In the genomic region with DNA sequence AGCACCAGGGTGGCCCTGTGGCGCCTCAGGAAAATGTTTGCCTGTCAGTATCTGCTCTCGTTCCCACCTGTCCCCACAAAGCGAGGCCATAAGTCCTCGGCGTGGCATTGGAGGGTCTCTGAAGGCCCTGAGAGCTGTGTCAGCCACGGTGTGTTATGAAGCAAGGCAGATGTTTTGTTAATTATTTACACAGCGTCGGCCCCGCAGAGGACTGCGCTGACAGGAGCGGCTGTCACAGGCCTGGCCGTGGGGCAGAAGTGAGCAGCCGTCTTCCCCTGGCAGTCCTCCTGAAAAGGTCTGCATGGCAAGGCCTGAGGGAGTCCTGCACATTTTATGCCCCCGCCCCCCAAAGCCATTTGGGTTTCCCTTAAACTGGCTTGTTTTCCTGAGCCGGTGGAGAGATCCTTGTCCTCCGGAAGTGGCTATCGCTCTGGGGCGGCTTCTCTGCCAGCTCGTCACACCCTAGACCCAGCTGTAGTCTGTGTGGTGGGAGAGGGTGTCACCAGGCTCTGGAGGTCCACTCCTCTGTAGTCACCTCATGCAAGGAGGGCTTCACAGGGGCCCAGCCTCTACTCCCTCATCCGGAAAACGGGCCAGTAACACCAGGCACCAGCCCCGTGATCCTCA, we compare ENCODE assay signal across 1 cellular context.
A peak's percentile ranks its signal among the peaks of the same experiment; 100 is the strongest.
TF ChIP-seq lines count a peak whose summit lies in the region.

No MANE protein-coding gene starts in this region.

TF ChIP-seq in HepG2, 621 proteins besides CTCF, POLR2A, EP300 and RAD21 (continued from another document and continues in another):
- TF ChIP-seq, protein P1, sequence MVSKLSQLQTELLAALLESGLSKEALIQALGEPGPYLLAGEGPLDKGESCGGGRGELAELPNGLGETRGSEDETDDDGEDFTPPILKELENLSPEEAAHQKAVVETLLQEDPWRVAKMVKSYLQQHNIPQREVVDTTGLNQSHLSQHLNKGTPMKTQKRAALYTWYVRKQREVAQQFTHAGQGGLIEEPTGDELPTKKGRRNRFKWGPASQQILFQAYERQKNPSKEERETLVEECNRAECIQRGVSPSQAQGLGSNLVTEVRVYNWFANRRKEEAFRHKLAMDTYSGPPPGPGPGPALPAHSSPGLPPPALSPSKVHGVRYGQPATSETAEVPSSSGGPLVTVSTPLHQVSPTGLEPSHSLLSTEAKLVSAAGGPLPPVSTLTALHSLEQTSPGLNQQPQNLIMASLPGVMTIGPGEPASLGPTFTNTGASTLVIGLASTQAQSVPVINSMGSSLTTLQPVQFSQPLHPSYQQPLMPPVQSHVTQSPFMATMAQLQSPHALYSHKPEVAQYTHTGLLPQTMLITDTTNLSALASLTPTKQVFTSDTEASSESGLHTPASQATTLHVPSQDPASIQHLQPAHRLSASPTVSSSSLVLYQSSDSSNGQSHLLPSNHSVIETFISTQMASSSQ (IDR thresholded peaks at IDR 0.05; ENCODE audit: low read depth) = peak; percentile 91
- TF ChIP-seq, protein P1 (CRISPR knock-in tag; IDR thresholded peaks at IDR 0.05; ENCODE audit: borderline replicate concordance) = peak; percentile 94
- TF ChIP-seq, protein P2, sequence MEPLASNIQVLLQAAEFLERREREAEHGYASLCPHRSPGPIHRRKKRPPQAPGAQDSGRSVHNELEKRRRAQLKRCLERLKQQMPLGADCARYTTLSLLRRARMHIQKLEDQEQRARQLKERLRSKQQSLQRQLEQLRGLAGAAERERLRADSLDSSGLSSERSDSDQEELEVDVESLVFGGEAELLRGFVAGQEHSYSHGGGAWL (CRISPR knock-in tag; IDR thresholded peaks at IDR 0.05) = no peak
- TF ChIP-seq GZF1 (CRISPR knock-in tag; IDR thresholded peaks at IDR 0.05) (no peak), KMT2B (CRISPR knock-in tag; IDR thresholded peaks at IDR 0.05) (0 out of 2 replicates have a peak, but pooled peaks have one; percentile 18), ZSCAN9 (CRISPR knock-in tag; IDR thresholded peaks at IDR 0.05; ENCODE audit: borderline replicate concordance) (peak; percentile 17; the same call in 1 of the 2 replicates), MYC (CRISPR knock-in tag; IDR thresholded peaks at IDR 0.05; ENCODE audit: borderline replicate concordance) (peak; percentile 45; the same call in 1 of the 2 replicates), FOSL2 (CRISPR knock-in tag; IDR thresholded peaks at IDR 0.05) (peak; percentile 45; the same call in 1 of the 2 replicates), ZNF660 (CRISPR knock-in tag; IDR thresholded peaks at IDR 0.05; ENCODE audit: borderline replicate concordance, low read depth) (0 out of 2 replicates have a peak, but pooled peaks have one; percentile 59), FOXJ3 (CRISPR knock-in tag; IDR thresholded peaks at IDR 0.05; ENCODE audit: borderline replicate concordance) (0 out of 2 replicates have a peak, but pooled peaks have one; percentile 32), THAP11 (CRISPR knock-in tag; IDR thresholded peaks at IDR 0.05) (peak; percentile 33; the same call in 1 of the 2 replicates), MXD4 (CRISPR knock-in tag; IDR thresholded peaks at IDR 0.05) (no peak), CEBPB (IDR thresholded peaks at IDR 0.05; ENCODE audit: borderline replicate concordance, low read depth, low read length) (peak; percentile 26; the same call in 1 of the 2 replicates), TCF12 (IDR thresholded peaks at IDR 0.05) (no peak), TCF12 (CRISPR knock-in tag; IDR thresholded peaks at IDR 0.05) (0 out of 2 replicates have a peak, but pooled peaks have one; percentile 32), DRAP1 (CRISPR knock-in tag; IDR thresholded peaks at IDR 0.05) (peak; percentile 51), RBAK (CRISPR knock-in tag; IDR thresholded peaks at IDR 0.05) (no peak), GATAD2A (CRISPR knock-in tag; IDR thresholded peaks at IDR 0.05) (peak; percentile 66), KLF11 (CRISPR knock-in tag; IDR thresholded peaks at IDR 0.05) (no peak), ZNF121 (CRISPR knock-in tag; IDR thresholded peaks at IDR 0.05) (no peak), SMAD1 (CRISPR knock-in tag; IDR thresholded peaks at IDR 0.05; ENCODE audit: borderline replicate concordance, low read depth) (no peak), PAXIP1 (CRISPR knock-in tag; conservative IDR thresholded peaks at IDR 0.05) (peak; percentile 47; the same call in 1 of the 2 replicates), HOXA9 (CRISPR knock-in tag; IDR thresholded peaks at IDR 0.05; ENCODE audit: borderline replicate concordance) (no peak), SAP130 (CRISPR knock-in tag; IDR thresholded peaks at IDR 0.05; ENCODE audit: low read depth) (peak; percentile 83), ZFY (CRISPR knock-in tag; IDR thresholded peaks at IDR 0.05) (peak; percentile 59; the same call in 1 of the 2 replicates), KDM5B (CRISPR knock-in tag; IDR thresholded peaks at IDR 0.05; ENCODE audit: borderline replicate concordance) (peak; percentile 62; the same call in 1 of the 2 replicates), CERS6 (CRISPR knock-in tag; IDR thresholded peaks at IDR 0.05) (no peak), FOXA1 (IDR thresholded peaks at IDR 0.05) (no peak), FOXA1 (CRISPR knock-in tag; IDR thresholded peaks at IDR 0.05) (peak; percentile 41; the same call in 1 of the 2 replicates)
- TF ChIP-seq, protein P3, sequence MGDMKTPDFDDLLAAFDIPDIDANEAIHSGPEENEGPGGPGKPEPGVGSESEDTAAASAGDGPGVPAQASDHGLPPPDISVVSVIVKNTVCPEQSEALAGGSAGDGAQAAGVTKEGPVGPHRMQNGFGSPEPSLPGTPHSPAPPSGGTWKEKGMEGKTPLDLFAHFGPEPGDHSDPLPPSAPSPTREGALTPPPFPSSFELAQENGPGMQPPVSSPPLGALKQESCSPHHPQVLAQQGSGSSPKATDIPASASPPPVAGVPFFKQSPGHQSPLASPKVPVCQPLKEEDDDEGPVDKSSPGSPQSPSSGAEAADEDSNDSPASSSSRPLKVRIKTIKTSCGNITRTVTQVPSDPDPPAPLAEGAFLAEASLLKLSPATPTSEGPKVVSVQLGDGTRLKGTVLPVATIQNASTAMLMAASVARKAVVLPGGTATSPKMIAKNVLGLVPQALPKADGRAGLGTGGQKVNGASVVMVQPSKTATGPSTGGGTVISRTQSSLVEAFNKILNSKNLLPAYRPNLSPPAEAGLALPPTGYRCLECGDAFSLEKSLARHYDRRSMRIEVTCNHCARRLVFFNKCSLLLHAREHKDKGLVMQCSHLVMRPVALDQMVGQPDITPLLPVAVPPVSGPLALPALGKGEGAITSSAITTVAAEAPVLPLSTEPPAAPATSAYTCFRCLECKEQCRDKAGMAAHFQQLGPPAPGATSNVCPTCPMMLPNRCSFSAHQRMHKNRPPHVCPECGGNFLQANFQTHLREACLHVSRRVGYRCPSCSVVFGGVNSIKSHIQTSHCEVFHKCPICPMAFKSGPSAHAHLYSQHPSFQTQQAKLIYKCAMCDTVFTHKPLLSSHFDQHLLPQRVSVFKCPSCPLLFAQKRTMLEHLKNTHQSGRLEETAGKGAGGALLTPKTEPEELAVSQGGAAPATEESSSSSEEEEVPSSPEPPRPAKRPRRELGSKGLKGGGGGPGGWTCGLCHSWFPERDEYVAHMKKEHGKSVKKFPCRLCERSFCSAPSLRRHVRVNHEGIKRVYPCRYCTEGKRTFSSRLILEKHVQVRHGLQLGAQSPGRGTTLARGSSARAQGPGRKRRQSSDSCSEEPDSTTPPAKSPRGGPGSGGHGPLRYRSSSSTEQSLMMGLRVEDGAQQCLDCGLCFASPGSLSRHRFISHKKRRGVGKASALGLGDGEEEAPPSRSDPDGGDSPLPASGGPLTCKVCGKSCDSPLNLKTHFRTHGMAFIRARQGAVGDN (CRISPR knock-in tag; IDR thresholded peaks at IDR 0.05) = peak; percentile 94
- TF ChIP-seq, protein P4, sequence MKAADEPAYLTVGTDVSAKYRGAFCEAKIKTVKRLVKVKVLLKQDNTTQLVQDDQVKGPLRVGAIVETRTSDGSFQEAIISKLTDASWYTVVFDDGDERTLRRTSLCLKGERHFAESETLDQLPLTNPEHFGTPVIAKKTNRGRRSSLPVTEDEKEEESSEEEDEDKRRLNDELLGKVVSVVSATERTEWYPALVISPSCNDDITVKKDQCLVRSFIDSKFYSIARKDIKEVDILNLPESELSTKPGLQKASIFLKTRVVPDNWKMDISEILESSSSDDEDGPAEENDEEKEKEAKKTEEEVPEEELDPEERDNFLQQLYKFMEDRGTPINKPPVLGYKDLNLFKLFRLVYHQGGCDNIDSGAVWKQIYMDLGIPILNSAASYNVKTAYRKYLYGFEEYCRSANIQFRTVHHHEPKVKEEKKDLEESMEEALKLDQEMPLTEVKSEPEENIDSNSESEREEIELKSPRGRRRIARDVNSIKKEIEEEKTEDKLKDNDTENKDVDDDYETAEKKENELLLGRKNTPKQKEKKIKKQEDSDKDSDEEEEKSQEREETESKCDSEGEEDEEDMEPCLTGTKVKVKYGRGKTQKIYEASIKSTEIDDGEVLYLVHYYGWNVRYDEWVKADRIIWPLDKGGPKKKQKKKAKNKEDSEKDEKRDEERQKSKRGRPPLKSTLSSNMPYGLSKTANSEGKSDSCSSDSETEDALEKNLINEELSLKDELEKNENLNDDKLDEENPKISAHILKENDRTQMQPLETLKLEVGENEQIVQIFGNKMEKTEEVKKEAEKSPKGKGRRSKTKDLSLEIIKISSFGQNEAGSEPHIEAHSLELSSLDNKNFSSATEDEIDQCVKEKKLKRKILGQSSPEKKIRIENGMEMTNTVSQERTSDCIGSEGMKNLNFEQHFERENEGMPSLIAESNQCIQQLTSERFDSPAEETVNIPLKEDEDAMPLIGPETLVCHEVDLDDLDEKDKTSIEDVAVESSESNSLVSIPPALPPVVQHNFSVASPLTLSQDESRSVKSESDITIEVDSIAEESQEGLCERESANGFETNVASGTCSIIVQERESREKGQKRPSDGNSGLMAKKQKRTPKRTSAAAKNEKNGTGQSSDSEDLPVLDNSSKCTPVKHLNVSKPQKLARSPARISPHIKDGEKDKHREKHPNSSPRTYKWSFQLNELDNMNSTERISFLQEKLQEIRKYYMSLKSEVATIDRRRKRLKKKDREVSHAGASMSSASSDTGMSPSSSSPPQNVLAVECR (CRISPR knock-in tag; IDR thresholded peaks at IDR 0.05; ENCODE audit: borderline replicate concordance) = peak; percentile 75; the same call in 1 of the 2 replicates
- TF ChIP-seq, protein P5, sequence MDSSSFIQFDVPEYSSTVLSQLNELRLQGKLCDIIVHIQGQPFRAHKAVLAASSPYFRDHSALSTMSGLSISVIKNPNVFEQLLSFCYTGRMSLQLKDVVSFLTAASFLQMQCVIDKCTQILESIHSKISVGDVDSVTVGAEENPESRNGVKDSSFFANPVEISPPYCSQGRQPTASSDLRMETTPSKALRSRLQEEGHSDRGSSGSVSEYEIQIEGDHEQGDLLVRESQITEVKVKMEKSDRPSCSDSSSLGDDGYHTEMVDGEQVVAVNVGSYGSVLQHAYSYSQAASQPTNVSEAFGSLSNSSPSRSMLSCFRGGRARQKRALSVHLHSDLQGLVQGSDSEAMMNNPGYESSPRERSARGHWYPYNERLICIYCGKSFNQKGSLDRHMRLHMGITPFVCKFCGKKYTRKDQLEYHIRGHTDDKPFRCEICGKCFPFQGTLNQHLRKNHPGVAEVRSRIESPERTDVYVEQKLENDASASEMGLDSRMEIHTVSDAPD (CRISPR knock-in tag; IDR thresholded peaks at IDR 0.05) = no peak
- TF ChIP-seq, protein P6, sequence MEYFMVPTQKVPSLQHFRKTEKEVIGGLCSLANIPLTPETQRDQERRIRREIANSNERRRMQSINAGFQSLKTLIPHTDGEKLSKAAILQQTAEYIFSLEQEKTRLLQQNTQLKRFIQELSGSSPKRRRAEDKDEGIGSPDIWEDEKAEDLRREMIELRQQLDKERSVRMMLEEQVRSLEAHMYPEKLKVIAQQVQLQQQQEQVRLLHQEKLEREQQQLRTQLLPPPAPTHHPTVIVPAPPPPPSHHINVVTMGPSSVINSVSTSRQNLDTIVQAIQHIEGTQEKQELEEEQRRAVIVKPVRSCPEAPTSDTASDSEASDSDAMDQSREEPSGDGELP (IDR thresholded peaks at IDR 0.05; ENCODE audit: borderline replicate concordance, low read depth) = 0 out of 2 replicates have a peak, but pooled peaks have one; percentile 25
